In the genomic region with DNA sequence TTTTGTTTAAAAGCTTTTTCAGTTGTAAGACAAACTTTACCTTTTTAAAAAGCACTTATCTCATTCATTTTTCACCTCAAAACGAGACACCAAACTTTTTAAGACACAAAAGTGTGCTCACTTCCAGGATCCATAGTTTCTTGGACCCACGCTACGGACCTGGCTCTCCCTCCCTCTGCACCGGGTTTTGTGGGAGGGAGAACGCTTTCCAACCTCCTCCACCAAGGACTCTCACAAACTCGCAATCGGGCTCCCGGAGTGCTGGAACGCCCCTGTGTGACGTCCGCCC, we compare ENCODE assay signal across 8 cellular contexts. TPM values are rescaled to one million over a fixed set of nuclear protein-coding genes. Genes with fewer than 3 reads are reported as not detected.
DNase-seq lines count a peak whose midpoint lies in the region; ATAC-seq and TF ChIP-seq lines count a peak whose summit lies in the region.

No MANE protein-coding gene starts in this region.

- no peaks in the 10 kb centered on the region for H3K27me3 ChIP-seq in Panc1 (ENCODE audit: control insufficient read depth, insufficient read depth, low read length)

- peaks cover 41% of the 10 kb centered on the region for H3K4me1 Mint-ChIP-seq in nephron

- no peaks in the 10 kb centered on the region for H3K9me3 Mint-ChIP-seq in nephron

- H3K4me3 Mint-ChIP-seq in nephron = peak overlapping the region; percentile 90 to 96 (median 95)

- H3K27me3 Mint-ChIP-seq in nephron (ENCODE audit: low read depth) = no peaks in the 10 kb centered on the region

- H3K36me3 Mint-ChIP-seq in nephron (ENCODE audit: low read depth) = peaks cover 7% of the 10 kb centered on the region

- CTCF ChIA-PET in Panc1 (lab: Charles Lee) = no interaction called here

- H3K9me3 ChIP-seq in Panc1 (ENCODE audit: control insufficient read depth, insufficient read depth, low read depth, low read length) = no peaks in the 10 kb centered on the region

- DNase-seq in NCI-H146 (lab: John Stamatoyannopoulos, UW) (peak; percentile 86), NCI-H146 treated with DMSO at 0.1 percent for 48 hours (lab: John Stamatoyannopoulos, UW; ENCODE audit: unreplicated experiment) (no peak), Panc1 (ENCODE audit: low read depth, low spot score) (no peak), epithelial cell of esophagus (ENCODE audit: low read depth) (peak; percentile 89), middle frontal gyrus (ENCODE audit: extremely low spot score, low spot score) (no peak)

- in situ Hi-C loops in Panc1 (cut with HindIII; ENCODE audit: low pct_unique_long_range_greater_than_20kb, low sequenced_read_pairs) = no loop called here

- H3K27ac ChIP-seq in Panc1 (ENCODE audit: low read length) = peak overlapping the region; percentile 90

- TF ChIP-seq CTCF in Panc1 (IDR thresholded peaks at IDR 0.05) (no peak), epithelial cell of esophagus (IDR thresholded peaks at IDR 0.05; ENCODE audit: insufficient read depth, low read depth, low read length, missing control alignments) (no peak), nephron (IDR thresholded peaks at IDR 0.05; ENCODE audit: unreplicated experiment in 3 of 3) (no peak)

- BruUV-seq in Panc1 (replicated peaks; lab: Mats Ljungman, UMichigan) = no TSS peak

- intact Hi-C loops in Panc1 (cut with micrococcal nuclease; ENCODE audit: unreplicated experiment) = no loop called here

- POLR2A ChIA-PET in Panc1 (lab: Charles Lee) = no interaction called here

- H3K4me1 ChIP-seq in Panc1 (ENCODE audit: control insufficient read depth, insufficient read depth, low read length) = peaks cover 17% of the 10 kb centered on the region

- peaks cover 10% of the 10 kb centered on the region for H3K36me3 ChIP-seq in Panc1 (ENCODE audit: control insufficient read depth, insufficient read depth, low read length)

- ATAC-seq in Panc1 = no peak
- ATAC-seq in HG03571 (IDR thresholded peaks at IDR 0.05; ENCODE audit: unreplicated experiment) = no peak
- ATAC-seq in HG03039 (IDR thresholded peaks at IDR 0.05; ENCODE audit: unreplicated experiment) = no peak

- peak overlapping the region; percentile 97 to 99 (median 98) for H3K27ac Mint-ChIP-seq in nephron

- H3K4me3 ChIP-seq in Panc1 (ENCODE audit: low read depth in 2 of 2, low read length in 2 of 2) (peak overlapping the region; percentile 99 to 100), epithelial cell of esophagus (ENCODE audit: low read length) (peak overlapping the region; percentile 81)

RNA-seq across cellular contexts. Expression of a gene that starts 0.4 kb away (rescaled TPM):
- not detected for total RNA-seq in Panc1 (2021; ENCODE audit: unreplicated experiment)
- polyA plus RNA-seq in Panc1 (2012; ENCODE audit: insufficient read length) = not detected

RNA-seq across cellular contexts. Expression of a gene that starts 0.5 kb away (rescaled TPM):
- 30.0 TPM for total RNA-seq in Panc1 (2021; ENCODE audit: unreplicated experiment)
- polyA plus RNA-seq in Panc1 (2012; ENCODE audit: insufficient read length) = 17.2 TPM

Comparison
In these comparisons a context has a peak if more than half of its experiments do, and no peak if none do; other contexts are left out.
1. DNase-seq: peak in NCI-H146 (single experiment) and epithelial cell of esophagus (single experiment); none in NCI-H146 treated with DMSO at 0.1 percent for 48 hours (single experiment), Panc1 (single experiment) and middle frontal gyrus (single experiment).